ENCODE assay signal across 3 cellular contexts in genomic region chr4:14810121-14810520, GRCh38.
"Had no signal": no experiment of that assay in that cellular context is flagged by ENCODE, and none has a peak within 500 bp of the region (broad histone marks: within the 10 kb centered on the region; RNA-seq: fewer than 3 reads in every experiment).

No MANE protein-coding gene starts in this region.

- H3K4me3 ChIP-seq: GM12878 had no signal

- ATAC-seq: GM12878 had no signal

- DNase-seq: GDM1, GF-D8 had no signal
